In the genomic region with DNA sequence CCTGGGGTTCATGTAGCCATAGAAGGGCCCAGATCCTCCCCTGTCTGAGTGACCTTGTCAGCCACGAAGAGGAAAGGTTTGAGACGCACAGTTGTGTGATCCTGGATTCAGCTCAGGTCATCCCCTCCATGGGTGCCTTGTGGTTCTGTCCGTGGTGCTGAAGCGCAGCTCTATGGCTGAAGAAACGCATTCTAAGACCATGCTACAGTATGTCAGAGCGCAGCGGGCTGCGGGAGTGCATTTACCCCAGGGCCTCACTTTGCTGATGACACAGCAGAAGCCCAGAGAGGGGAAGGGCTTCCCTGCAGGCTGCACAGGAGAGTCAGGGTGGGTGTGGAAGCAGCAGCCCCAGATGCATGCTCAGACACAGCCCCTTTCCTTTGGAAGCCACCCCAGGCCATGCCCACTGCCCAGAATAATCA, we compare ENCODE assay signal across 8 cellular contexts.
DNase-seq lines count a peak whose midpoint lies in the region; ATAC-seq, FAIRE-seq and TF ChIP-seq lines count a peak whose summit lies in the region.

No MANE protein-coding gene starts in this region.

- H3K4me3 ChIP-seq in HEK293 (ENCODE audit: low read depth, low read length): no peak overlapping the region

- no peak for FAIRE-seq in RCC 7860 (lab: Jason Lieb, UNC)

- DNase-seq in AML-193 (lab: John Stamatoyannopoulos, UW) (peak; percentile 4 to 22), kidney glomerular epithelial cell (lab: John Stamatoyannopoulos, UW) (peak; percentile 31), NCI-H774 (lab: John Stamatoyannopoulos, UW) (no peak), RCC 7860 (ENCODE audit: low spot score) (no peak), OCI-M2 (lab: John Stamatoyannopoulos, UW; ENCODE audit: unreplicated experiment) (no peak)
- DNase-seq in activated CD8-positive, alpha-beta T cell treated with anti-CD3 and anti-CD28 coated beads, Interleukin-2, amount 10 ng/mL, durations not matched to agents 7 days and 5 days: peak; percentile 67

- no peaks in the 10 kb centered on the region for H3K36me3 Mint-ChIP-seq in activated CD8-positive, alpha-beta T cell treated with anti-CD3 and anti-CD28 coated beads, Interleukin-2, amount 10 ng/mL, durations not matched to agents 7 days and 5 days (ENCODE audit: low read depth)

- H3K4me3 Mint-ChIP-seq in activated CD8-positive, alpha-beta T cell treated with anti-CD3 and anti-CD28 coated beads, Interleukin-2, amount 10 ng/mL, durations not matched to agents 7 days and 5 days: no peak overlapping the region

- peak; percentile 73 for ATAC-seq in activated CD8-positive, alpha-beta T cell treated with anti-CD3 and anti-CD28 coated beads, Interleukin-2, amount 10 ng/mL, durations not matched to agents 7 days and 5 days
- no peak for ATAC-seq in HG02623 (IDR thresholded peaks at IDR 0.05; ENCODE audit: unreplicated experiment)

- POLR2A ChIA-PET in HEK293 (lab: Yijun Ruan, JAX): no interaction called here
- POLR2A ChIA-PET in activated CD8-positive, alpha-beta T cell treated with anti-CD3 and anti-CD28 coated beads, Interleukin-2, amount 10 ng/mL, durations not matched to agents 7 days and 5 days (lab: Charles Lee): no interaction called here

- H3K27me3 Mint-ChIP-seq in activated CD8-positive, alpha-beta T cell treated with anti-CD3 and anti-CD28 coated beads, Interleukin-2, amount 10 ng/mL, durations not matched to agents 7 days and 5 days (ENCODE audit: low read depth): no peaks in the 10 kb centered on the region

- no peaks in the 10 kb centered on the region for H3K4me1 Mint-ChIP-seq in activated CD8-positive, alpha-beta T cell treated with anti-CD3 and anti-CD28 coated beads, Interleukin-2, amount 10 ng/mL, durations not matched to agents 7 days and 5 days (ENCODE audit: low read depth)

- H3K9me3 ChIP-seq in HEK293 (ENCODE audit: control insufficient read depth, insufficient read depth, low read depth, low read length): no peaks in the 10 kb centered on the region

- TF ChIP-seq CTCF in HEK293 (tag by site-specific recombination; IDR thresholded peaks at IDR 0.05): no peak

- H3K27ac Mint-ChIP-seq in activated CD8-positive, alpha-beta T cell treated with anti-CD3 and anti-CD28 coated beads, Interleukin-2, amount 10 ng/mL, durations not matched to agents 7 days and 5 days: no peak overlapping the region

- H3K4me1 ChIP-seq in HEK293 (ENCODE audit: control insufficient read depth, insufficient read depth, low read length): no peaks in the 10 kb centered on the region

- H3K36me3 ChIP-seq in HEK293 (ENCODE audit: control insufficient read depth in 2 of 2, insufficient read depth in 1 of 2, low read length in 2 of 2): no peaks in the 10 kb centered on the region

- H3K9me3 Mint-ChIP-seq in activated CD8-positive, alpha-beta T cell treated with anti-CD3 and anti-CD28 coated beads, Interleukin-2, amount 10 ng/mL, durations not matched to agents 7 days and 5 days (ENCODE audit: insufficient read depth): no peaks in the 10 kb centered on the region

- no peak overlapping the region for H3K27ac ChIP-seq in HEK293 (ENCODE audit: extremely low read depth, low read depth, low read length)

- CTCF ChIA-PET in HEK293 (lab: Yijun Ruan, JAX): interaction anchor here (0.7 to 0.8 kb wide), 2 partner anchors 93 to 142 kb away, joined by 3 read pairs; no protein-coding TSS in a partner anchor
- CTCF ChIA-PET in activated CD8-positive, alpha-beta T cell treated with anti-CD3 and anti-CD28 coated beads, Interleukin-2, amount 10 ng/mL, durations not matched to agents 7 days and 5 days (lab: Charles Lee): no interaction called here

TF ChIP-seq in HEK293, 187 proteins besides CTCF, POLR2A, EP300 and RAD21 (continues in another document):
- TF ChIP-seq GLIS1 (tag by site-specific recombination; IDR thresholded peaks at IDR 0.05) (no peak), ZNF354C (tag by site-specific recombination; IDR thresholded peaks at IDR 0.05; ENCODE audit: borderline replicate concordance, low read depth) (no peak), ZNF785 (tag by site-specific recombination; IDR thresholded peaks at IDR 0.05) (no peak), ZNF24 (tag by site-specific recombination; IDR thresholded peaks at IDR 0.05) (no peak)
- TF ChIP-seq, protein P1, sequence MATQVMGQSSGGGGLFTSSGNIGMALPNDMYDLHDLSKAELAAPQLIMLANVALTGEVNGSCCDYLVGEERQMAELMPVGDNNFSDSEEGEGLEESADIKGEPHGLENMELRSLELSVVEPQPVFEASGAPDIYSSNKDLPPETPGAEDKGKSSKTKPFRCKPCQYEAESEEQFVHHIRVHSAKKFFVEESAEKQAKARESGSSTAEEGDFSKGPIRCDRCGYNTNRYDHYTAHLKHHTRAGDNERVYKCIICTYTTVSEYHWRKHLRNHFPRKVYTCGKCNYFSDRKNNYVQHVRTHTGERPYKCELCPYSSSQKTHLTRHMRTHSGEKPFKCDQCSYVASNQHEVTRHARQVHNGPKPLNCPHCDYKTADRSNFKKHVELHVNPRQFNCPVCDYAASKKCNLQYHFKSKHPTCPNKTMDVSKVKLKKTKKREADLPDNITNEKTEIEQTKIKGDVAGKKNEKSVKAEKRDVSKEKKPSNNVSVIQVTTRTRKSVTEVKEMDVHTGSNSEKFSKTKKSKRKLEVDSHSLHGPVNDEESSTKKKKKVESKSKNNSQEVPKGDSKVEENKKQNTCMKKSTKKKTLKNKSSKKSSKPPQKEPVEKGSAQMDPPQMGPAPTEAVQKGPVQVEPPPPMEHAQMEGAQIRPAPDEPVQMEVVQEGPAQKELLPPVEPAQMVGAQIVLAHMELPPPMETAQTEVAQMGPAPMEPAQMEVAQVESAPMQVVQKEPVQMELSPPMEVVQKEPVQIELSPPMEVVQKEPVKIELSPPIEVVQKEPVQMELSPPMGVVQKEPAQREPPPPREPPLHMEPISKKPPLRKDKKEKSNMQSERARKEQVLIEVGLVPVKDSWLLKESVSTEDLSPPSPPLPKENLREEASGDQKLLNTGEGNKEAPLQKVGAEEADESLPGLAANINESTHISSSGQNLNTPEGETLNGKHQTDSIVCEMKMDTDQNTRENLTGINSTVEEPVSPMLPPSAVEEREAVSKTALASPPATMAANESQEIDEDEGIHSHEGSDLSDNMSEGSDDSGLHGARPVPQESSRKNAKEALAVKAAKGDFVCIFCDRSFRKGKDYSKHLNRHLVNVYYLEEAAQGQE (tag by site-specific recombination; IDR thresholded peaks at IDR 0.05): peak; percentile 98
- TF ChIP-seq, protein P2, sequence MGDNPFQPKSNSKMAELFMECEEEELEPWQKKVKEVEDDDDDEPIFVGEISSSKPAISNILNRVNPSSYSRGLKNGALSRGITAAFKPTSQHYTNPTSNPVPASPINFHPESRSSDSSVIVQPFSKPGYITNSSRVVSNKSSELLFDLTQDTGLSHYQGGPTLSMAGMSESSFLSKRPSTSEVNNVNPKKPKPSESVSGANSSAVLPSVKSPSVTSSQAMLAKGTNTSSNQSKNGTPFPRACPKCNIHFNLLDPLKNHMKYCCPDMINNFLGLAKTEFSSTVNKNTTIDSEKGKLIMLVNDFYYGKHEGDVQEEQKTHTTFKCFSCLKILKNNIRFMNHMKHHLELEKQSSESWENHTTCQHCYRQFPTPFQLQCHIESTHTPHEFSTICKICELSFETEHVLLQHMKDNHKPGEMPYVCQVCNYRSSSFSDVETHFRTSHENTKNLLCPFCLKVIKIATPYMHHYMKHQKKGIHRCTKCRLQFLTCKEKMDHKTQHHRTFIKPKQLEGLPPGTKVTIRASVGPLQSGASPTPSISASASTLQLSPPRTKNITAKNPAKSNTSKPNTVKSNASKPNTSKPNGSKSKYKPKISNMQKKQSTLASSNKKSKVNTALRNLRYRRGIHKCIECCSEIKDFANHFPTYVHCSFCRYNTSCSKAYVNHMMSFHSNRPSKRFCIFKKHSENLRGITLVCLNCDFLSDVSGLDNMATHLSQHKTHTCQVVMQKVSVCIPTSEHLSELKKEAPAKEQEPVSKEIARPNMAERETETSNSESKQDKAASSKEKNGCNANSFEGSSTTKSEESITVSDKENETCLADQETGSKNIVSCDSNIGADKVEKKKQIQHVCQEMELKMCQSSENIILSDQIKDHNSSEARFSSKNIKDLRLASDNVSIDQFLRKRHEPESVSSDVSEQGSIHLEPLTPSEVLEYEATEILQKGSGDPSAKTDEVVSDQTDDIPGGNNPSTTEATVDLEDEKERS (tag by site-specific recombination; IDR thresholded peaks at IDR 0.05): no peak
- TF ChIP-seq, protein P3, sequence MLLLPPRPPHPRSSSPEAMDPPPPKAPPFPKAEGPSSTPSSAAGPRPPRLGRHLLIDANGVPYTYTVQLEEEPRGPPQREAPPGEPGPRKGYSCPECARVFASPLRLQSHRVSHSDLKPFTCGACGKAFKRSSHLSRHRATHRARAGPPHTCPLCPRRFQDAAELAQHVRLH (tag by site-specific recombination; IDR thresholded peaks at IDR 0.05): no peak

Comparison
In these comparisons a context has a peak if more than half of its experiments do, and no peak if none do; other contexts are left out.
1. DNase-seq: peak in AML-193 (2 of 2), activated CD8-positive, alpha-beta T cell treated with anti-CD3 and anti-CD28 coated beads, Interleukin-2, amount 10 ng/mL, durations not matched to agents 7 days and 5 days (single experiment) and kidney glomerular epithelial cell (single experiment); none in NCI-H774 (single experiment), RCC 7860 (single experiment) and OCI-M2 (single experiment).